In the genomic region with DNA sequence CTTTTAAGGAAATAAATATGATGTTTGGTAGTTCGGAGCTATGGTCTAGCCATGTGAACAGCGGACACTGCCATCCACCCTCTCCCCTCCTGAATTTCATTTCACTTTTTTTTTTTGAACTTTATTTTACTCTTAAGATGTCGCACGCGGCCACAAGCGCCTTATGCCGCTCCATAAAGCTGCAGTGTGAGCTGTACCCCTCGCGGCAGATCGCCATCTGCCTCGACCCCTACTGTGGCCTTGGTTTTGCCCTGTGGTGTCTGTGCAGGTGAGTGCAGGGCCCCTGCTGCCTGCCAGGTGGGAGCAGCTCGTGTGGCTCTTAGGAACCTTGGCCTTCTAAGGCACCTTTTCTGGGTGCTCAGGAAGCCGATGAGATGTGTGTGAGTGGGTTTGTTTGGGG, we compare ENCODE assay signal across 22 cellular contexts. TPM values are rescaled to one million over a fixed set of nuclear protein-coding genes. Genes with fewer than 3 reads are reported as not detected.
DNase-seq lines count a peak whose midpoint lies in the region; ATAC-seq and TF ChIP-seq lines count a peak whose summit lies in the region.
"Had no signal": no experiment of that assay in that cellular context is flagged by ENCODE, and none has a peak within 500 bp of the region (broad histone marks: within the 10 kb centered on the region; RNA-seq: fewer than 3 reads in every experiment).

No MANE protein-coding gene starts in this region.

- no peaks in the 10 kb centered on the region for H3K79me2 ChIP-seq in osteoblast (ENCODE audit: insufficient read depth, low read length)

- H3K36me3 Mint-ChIP-seq in CD8-positive, alpha-beta T cell = peaks cover 54% of the 10 kb centered on the region
- peaks cover 45% of the 10 kb centered on the region for H3K36me3 Mint-ChIP-seq in T-cell

- no peaks in the 10 kb centered on the region for H3K27me3 Mint-ChIP-seq in CD8-positive, alpha-beta T cell (ENCODE audit: low read depth)
- H3K27me3 Mint-ChIP-seq in T-cell = no peaks in the 10 kb centered on the region

- H3K4me3 Mint-ChIP-seq in CD8-positive, alpha-beta T cell = no peak overlapping the region
- peak overlapping the region in 1 of 3 donors; percentile 12 for H3K4me3 Mint-ChIP-seq in T-cell
- H3K4me3 Mint-ChIP-seq: H9 had no signal

- no peaks in the 10 kb centered on the region for H4K20me1 ChIP-seq in osteoblast (ENCODE audit: insufficient read depth, low read length)

- intact Hi-C loops in CD8-positive, alpha-beta T cell (cut with DNase I, micrococcal nuclease) = no loop called here

- H3K9me3 Mint-ChIP-seq in CD8-positive, alpha-beta T cell = no peaks in the 10 kb centered on the region
- no peaks in the 10 kb centered on the region for H3K9me3 Mint-ChIP-seq in T-cell
- H3K9me3 Mint-ChIP-seq: H9 had no signal

- peaks cover 96% of the 10 kb centered on the region for H3K4me1 ChIP-seq in CD8-positive, alpha-beta T cell (ENCODE audit: insufficient read depth, low read length)
- no peaks in the 10 kb centered on the region for H3K4me1 ChIP-seq in osteoblast (ENCODE audit: insufficient read depth, low read length)
- H3K4me1 ChIP-seq: A549 had no signal

- no peak overlapping the region for H2AFZ ChIP-seq in osteoblast (ENCODE audit: low read length)

- no peak overlapping the region for H3K27ac ChIP-seq in CD8-positive, alpha-beta T cell (ENCODE audit: low read depth, low read length)
- no peak overlapping the region for H3K27ac ChIP-seq in osteoblast (ENCODE audit: low read depth, low read length)
- H3K27ac ChIP-seq: A549; BLaER1 treated with 17β-estradiol and CSF1 and Interleukin-3, amounts not matched to agents 10 nM and 100 nM; HL-60; RWPE1 had no signal

- no peak overlapping the region for H3K4me2 ChIP-seq in osteoblast (ENCODE audit: insufficient read depth, low read length)
- H3K4me2 ChIP-seq: A549; BLaER1 treated with 17β-estradiol and CSF1 and Interleukin-3, amounts not matched to agents 10 nM and 100 nM had no signal

- no peak for ATAC-seq in CD8-positive, alpha-beta T cell
- no peak for ATAC-seq in T-cell (replicated peaks in 1 of 4)
- no peak for ATAC-seq in HG02884 (IDR thresholded peaks at IDR 0.05; ENCODE audit: unreplicated experiment)
- ATAC-seq: A549, PC-3 had no signal

- peak; percentile 46 for DNase-seq in activated effector memory CD4-positive, alpha-beta T cell treated with anti-CD3 and anti-CD28 coated beads, Interleukin-2, amount 50 U/mL, for 16 hours
- no peak for DNase-seq in activated effector memory CD4-positive, alpha-beta T cell treated with Interleukin-2 at 50 U/mL for 16 hours
- DNase-seq in CD8-positive, alpha-beta T cell = peak in 1 of 7 experiments; percentile 10
- DNase-seq in T-cell (peak in 1 of 34 experiments; percentile 0), osteoblast (ENCODE audit: insufficient read length, low spot score, missing footprints) (peak; percentile 79), GM20000 (ENCODE audit: low spot score) (no peak)
- DNase-seq: H9, IMR-90, MM.1S, NCI-H1092, NCI-H1436 treated with DMSO at 0.1 percent for 48 hours, NCI-H2029, NCI-H345, NCI-H524 treated with DMSO at 0.1 percent for 48 hours, PC-3, SIG-M5 had no signal

- H3K4me3 ChIP-seq in CD8-positive, alpha-beta T cell (ENCODE audit: low read depth, low read length) = no peak overlapping the region
- no peak overlapping the region for H3K4me3 ChIP-seq in osteoblast (ENCODE audit: insufficient read depth, low read length)
- H3K4me3 ChIP-seq: A549; BLaER1 treated with 17β-estradiol and CSF1 and Interleukin-3, amounts not matched to agents 10 nM and 100 nM had no signal

- peak overlapping the region; percentile 87 for H3K27ac Mint-ChIP-seq in CD8-positive, alpha-beta T cell
- H3K27ac Mint-ChIP-seq in T-cell = peak overlapping the region; percentile 46 to 100

- no peak for TF ChIP-seq CTCF in CD8-positive, alpha-beta T cell (IDR thresholded peaks at IDR 0.05)
- TF ChIP-seq CTCF in osteoblast (IDR thresholded peaks at IDR 0.05; ENCODE audit: extremely low read depth, low read depth, low read length) (no peak), GM20000 (IDR thresholded peaks at IDR 0.05; ENCODE audit: extremely low read depth, missing control alignments) (no peak)

- peaks cover 14% of the 10 kb centered on the region for H3K36me3 ChIP-seq in CD8-positive, alpha-beta T cell (ENCODE audit: insufficient read depth, low read length)
- peaks cover 66% of the 10 kb centered on the region for H3K36me3 ChIP-seq in osteoblast (ENCODE audit: insufficient read depth, low read length)

- H3K9me3 ChIP-seq in CD8-positive, alpha-beta T cell (ENCODE audit: low read length) = no peaks in the 10 kb centered on the region
- H3K9me3 ChIP-seq in osteoblast (ENCODE audit: low read depth, low read length) = no peaks in the 10 kb centered on the region
- H3K9me3 ChIP-seq: A549; BLaER1 treated with 17β-estradiol and CSF1 and Interleukin-3, amounts not matched to agents 10 nM and 100 nM had no signal

- H3K27me3 ChIP-seq in CD8-positive, alpha-beta T cell (ENCODE audit: insufficient read depth, low read length) = no peaks in the 10 kb centered on the region
- H3K27me3 ChIP-seq in osteoblast (ENCODE audit: insufficient read depth, low read length) = no peaks in the 10 kb centered on the region
- H3K27me3 ChIP-seq: BLaER1 treated with 17β-estradiol and CSF1 and Interleukin-3, amounts not matched to agents 10 nM and 100 nM had no signal

- POLR2A ChIA-PET in CD8-positive, alpha-beta T cell (lab: Charles Lee) = interaction anchor here (0.7 to 10.1 kb wide), 4 partner anchors 49 to 87 kb away, joined by 4 to 115 read pairs (median 5); a partner anchor contains a TSS
- POLR2A ChIA-PET in T-cell (lab: Charles Lee) = interaction anchor here in 1 of 2 donors (0.7 kb wide), 1 partner anchor 98 kb away, joined by 3 read pairs; no protein-coding TSS in a partner anchor

- peaks cover 89% of the 10 kb centered on the region for H3K4me1 Mint-ChIP-seq in CD8-positive, alpha-beta T cell (ENCODE audit: low read depth)
- H3K4me1 Mint-ChIP-seq in T-cell = peaks cover 83 to 85% (median 83%) of the 10 kb centered on the region in 3 donors
- H3K4me1 Mint-ChIP-seq: H9 had no signal

- CTCF ChIA-PET in CD8-positive, alpha-beta T cell (lab: Charles Lee) = interaction anchor here (0.8 to 0.9 kb wide), 2 partner anchors 22 to 25 kb away, joined by 3 read pairs; no protein-coding TSS in a partner anchor
- CTCF ChIA-PET in T-cell (lab: Charles Lee) = no interaction called here

RNA-seq across cellular contexts. Expression of a gene that starts 48.1 kb away (rescaled TPM):
- total RNA-seq in CD8-positive, alpha-beta T cell = 10 to 100 TPM; 26.9 to 27.1 TPM
- total RNA-seq in T-cell (10 to 100 TPM in 2 of 5 donors, 1 to 10 TPM in 2, under 1 TPM in 1; 0.49 to 11.4 (median 8.9) TPM), osteoblast (0.29 and 1.4 TPM in 2 replicates)
- total RNA-seq: LHCN-M2, PC-3 had no signal

Comparison
In these comparisons a context has a peak if more than half of its experiments do, and no peak if none do; other contexts are left out.
1. DNase-seq: peak in activated effector memory CD4-positive, alpha-beta T cell treated with anti-CD3 and anti-CD28 coated beads, Interleukin-2, amount 50 U/mL, for 16 hours (single experiment) and osteoblast (single experiment); none in activated effector memory CD4-positive, alpha-beta T cell treated with Interleukin-2 at 50 U/mL for 16 hours (single experiment) and GM20000 (single experiment).